ENCODE assay signal across 9 cellular contexts in genomic region chr1:228340686-228341449, GRCh38.
DNase-seq lines count a peak whose midpoint lies in the region; ATAC-seq, FAIRE-seq and TF ChIP-seq lines count a peak whose summit lies in the region.
"Had no signal": no experiment of that assay in that cellular context is flagged by ENCODE, and none has a peak within 500 bp of the region (broad histone marks: within the 10 kb centered on the region; RNA-seq: fewer than 3 reads in every experiment).

No MANE protein-coding gene starts in this region.

- in situ Hi-C loops in brain microvascular endothelial cell (cut with HindIII; ENCODE audit: low pct_ligation_motif_present, low sequenced_read_pairs): no loop called here

- WGBS in aorta, 2 donors: 86 to 88% methylated on average over 39 of the region's 39 CpGs

- TF ChIP-seq CTCF in kidney (IDR thresholded peaks at IDR 0.05; ENCODE audit: borderline replicate concordance, extremely low read depth, insufficient read depth): no peak
- no peak for TF ChIP-seq CTCF in brain microvascular endothelial cell (IDR thresholded peaks at IDR 0.05; ENCODE audit: low read depth, low read length, missing control alignments)

- no peak for ATAC-seq in aorta (ENCODE audit: low FRiP score)

- no peak for FAIRE-seq in kidney (lab: Jason Lieb, UNC)

- H3K27me3 ChIP-seq in aorta (ENCODE audit: control insufficient read depth in 1 of 2, insufficient read depth in 2 of 2, low read length in 1 of 2) (no peaks in the 10 kb centered on the region), brain microvascular endothelial cell (replicated peaks) (no peaks in the 10 kb centered on the region)

- H3K9ac ChIP-seq in kidney (ENCODE audit: low read length in 2 of 2): no peak overlapping the region

- no peak overlapping the region for H3K27ac ChIP-seq in kidney (ENCODE audit: low read depth in 2 of 2, low read length in 2 of 2)
- H3K27ac ChIP-seq in aorta (ENCODE audit: low read depth in 1 of 2, low read length in 2 of 2): no peak overlapping the region
- H3K27ac ChIP-seq in brain microvascular endothelial cell: no peak overlapping the region

- H3K4me3 ChIP-seq in kidney (ENCODE audit: low read length in 2 of 2) (no peak overlapping the region), aorta (ENCODE audit: low read length in 2 of 2) (no peak overlapping the region), brain microvascular endothelial cell (ENCODE audit: low read depth, low read length) (no peak overlapping the region)

- H3K4me1 ChIP-seq in kidney (ENCODE audit: control insufficient read depth in 1 of 2, insufficient read depth in 1 of 2, low read depth in 1 of 2, low read length in 2 of 2) (no peaks in the 10 kb centered on the region), aorta (ENCODE audit: control insufficient read depth in 1 of 2, insufficient read depth in 2 of 2, low read length in 2 of 2) (no peaks in the 10 kb centered on the region)

- intact Hi-C loops in kidney (cut with DNase I) (no loop called here), aorta (cut with DNase I) (no loop called here)

- H3K36me3 ChIP-seq in kidney (ENCODE audit: control insufficient read depth in 1 of 2, insufficient read depth in 2 of 2, low read length in 2 of 2) (peaks cover 10 to 14% of the 10 kb centered on the region in 2 donors), aorta (ENCODE audit: control insufficient read depth in 1 of 2, insufficient read depth in 2 of 2, low read length in 1 of 2) (no peaks in the 10 kb centered on the region), brain microvascular endothelial cell (replicated peaks) (no peaks in the 10 kb centered on the region)

- H3K9me3 ChIP-seq in kidney (ENCODE audit: control insufficient read depth in 1 of 2, low read length in 2 of 2) (no peaks in the 10 kb centered on the region), aorta (ENCODE audit: control insufficient read depth, low read length) (no peaks in the 10 kb centered on the region)

- peak; percentile 12 for DNase-seq in stimulated activated CD4-positive, alpha-beta T cell treated with anti-CD3 and anti-CD28 coated beads, Interleukin-15, amount 100 ng/mL, for 24 hours
- DNase-seq in stimulated activated CD4-positive, alpha-beta T cell treated with anti-CD3 and anti-CD28 coated beads, Interleukin-2, amount 100 ng/mL, for 24 hours: no peak
- DNase-seq in SW480 (ENCODE audit: low spot score) (peak; percentile 80), kidney (peak; percentile 72), aorta (peak; percentile 25 to 75), Ammon's horn (ENCODE audit: low spot score) (no peak), brain microvascular endothelial cell (no peak)
- DNase-seq in NK-92 treated with Interleukin-12 subunit alpha and Interleukin-12 subunit beta, amount 100 ng/mL, for 24 hours (lab: John Stamatoyannopoulos, UW): no peak
- DNase-seq: DMS79 had no signal

Comparison
In these comparisons a context has a peak if more than half of its experiments do, and no peak if none do; other contexts are left out.
1. DNase-seq: peak in stimulated activated CD4-positive, alpha-beta T cell treated with anti-CD3 and anti-CD28 coated beads, Interleukin-15, amount 100 ng/mL, for 24 hours (single experiment), SW480 (single experiment), kidney (single experiment) and aorta (2 of 2); none in stimulated activated CD4-positive, alpha-beta T cell treated with anti-CD3 and anti-CD28 coated beads, Interleukin-2, amount 100 ng/mL, for 24 hours (0 of 2), Ammon's horn (single experiment), NK-92 treated with Interleukin-12 subunit alpha and Interleukin-12 subunit beta, amount 100 ng/mL, for 24 hours (single experiment) and brain microvascular endothelial cell (single experiment).